In the genomic region with DNA sequence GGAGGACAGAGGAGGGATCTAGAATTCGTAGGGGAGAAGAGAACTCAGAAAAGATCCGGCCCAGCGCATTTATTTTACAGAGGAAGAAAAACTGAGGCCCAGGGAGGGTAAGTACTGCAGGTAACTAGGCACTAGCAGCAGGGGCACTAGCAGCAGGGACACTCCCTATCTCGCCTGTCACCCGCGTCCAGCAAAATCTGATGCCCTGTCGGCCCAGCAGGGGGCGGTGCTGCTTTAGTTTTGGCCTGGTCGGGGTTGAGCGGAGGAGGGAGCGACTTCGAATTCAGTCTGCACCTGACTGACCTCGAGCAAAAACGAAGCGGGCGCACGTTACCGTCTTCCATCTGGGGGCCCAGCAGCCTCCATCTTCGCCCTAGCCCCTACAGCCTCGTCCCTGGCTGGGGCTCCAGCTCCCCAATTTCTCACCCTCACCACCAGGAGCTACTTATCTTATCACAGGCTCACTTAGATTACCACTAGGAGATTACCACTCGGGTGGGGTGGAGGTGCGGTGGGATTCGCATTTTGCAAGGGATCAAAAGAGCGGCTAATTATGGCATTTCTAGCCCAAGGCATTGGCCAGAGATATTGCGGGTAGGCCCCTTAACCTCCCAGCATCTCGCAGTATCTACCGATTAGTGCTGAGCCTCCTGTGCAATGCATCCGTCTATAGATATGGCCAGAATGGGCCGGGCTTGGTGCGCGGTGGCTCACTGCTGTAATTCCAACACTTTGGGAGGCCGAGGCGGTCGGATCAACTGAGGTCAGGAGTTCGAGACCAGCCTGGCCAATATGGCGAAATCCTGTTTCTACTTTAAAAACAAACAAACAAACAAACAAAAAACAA, we compare ENCODE assay signal across 8 cellular contexts. TPM values are rescaled to one million over a fixed set of nuclear protein-coding genes. Genes with fewer than 3 reads are reported as not detected.
A peak's percentile ranks its signal among the peaks of the same experiment; 100 is the strongest.
DNase-seq lines count a peak whose midpoint lies in the region; ATAC-seq and TF ChIP-seq lines count a peak whose summit lies in the region.

No MANE protein-coding gene starts in this region.

- no peaks in the 10 kb centered on the region for H3K9me3 Mint-ChIP-seq in activated T-helper 1 cell treated with anti-CD3 and anti-CD28 coated beads, Interleukin-12 subunit alpha, Interleukin-12 subunit beta, Interleukin-2, Interleukin-4 antibody, amounts not matched to agents 30 ng/mL and 10 ng/mL and 1 ng/mL, durations not matched to agents 14 hours and 24 hours and 36 hours
- no peaks in the 10 kb centered on the region for H3K9me3 Mint-ChIP-seq in naive thymus-derived CD4-positive, alpha-beta T cell
- no peaks in the 10 kb centered on the region for H3K9me3 Mint-ChIP-seq in stimulated activated effector memory CD8-positive, alpha-beta T cell treated with anti-CD3 and anti-CD28 coated beads, Interleukin-12 subunit alpha, Interleukin-12 subunit beta, amount 100 ng/mL, for 72 hours

- H3K9me3 ChIP-seq in Karpas-422 (ENCODE audit: low read length): no peaks in the 10 kb centered on the region
- no peaks in the 10 kb centered on the region for H3K9me3 ChIP-seq in Peyer's patch
- H3K9me3 ChIP-seq in naive thymus-derived CD4-positive, alpha-beta T cell (ENCODE audit: control insufficient read depth in 2 of 3, low read length in 3 of 3): no peaks in the 10 kb centered on the region

- no peaks in the 10 kb centered on the region for H3K79me2 ChIP-seq in Karpas-422 (ENCODE audit: low read length)

- H3K4me3 ChIP-seq in Karpas-422 (ENCODE audit: low read length) (peak overlapping the region; percentile 59), Peyer's patch (peak overlapping the region; percentile 25 to 65 (median 48)), fibroblast of mammary gland (ENCODE audit: control insufficient read depth, low read depth, low read length) (peak overlapping the region; percentile 39)
- peak overlapping the region; percentile 46 for H3K4me3 ChIP-seq in naive thymus-derived CD4-positive, alpha-beta T cell (ENCODE audit: low read length)

- H4K20me1 ChIP-seq in Karpas-422 (ENCODE audit: insufficient read depth, low read depth, low read length): no peaks in the 10 kb centered on the region

- intact Hi-C loops in activated T-helper 1 cell treated with anti-CD3 and anti-CD28 coated beads, Interleukin-12 subunit alpha, Interleukin-12 subunit beta, Interleukin-2, Interleukin-4 antibody, amounts not matched to agents 30 ng/mL and 10 ng/mL and 1 ng/mL, durations not matched to agents 14 hours and 24 hours and 36 hours (cut with micrococcal nuclease): loop anchor here (2.0 kb wide), 1 partner anchor 408 kb away; no protein-coding TSS in a partner anchor
- intact Hi-C loops in naive thymus-derived CD4-positive, alpha-beta T cell (cut with micrococcal nuclease): loop anchor here (1.0 to 2.0 kb wide), 2 partner anchors 44 kb away; no protein-coding TSS in a partner anchor

- H3K36me3 ChIP-seq in Karpas-422 (ENCODE audit: insufficient read depth, low read length) (no peaks in the 10 kb centered on the region), Peyer's patch (no peaks in the 10 kb centered on the region)
- no peaks in the 10 kb centered on the region for H3K36me3 ChIP-seq in naive thymus-derived CD4-positive, alpha-beta T cell (ENCODE audit: control insufficient read depth in 2 of 3, insufficient read depth in 3 of 3, low read length in 3 of 3)

- POLR2A ChIA-PET in naive thymus-derived CD4-positive, alpha-beta T cell (lab: Charles Lee): no interaction called here

- no peaks in the 10 kb centered on the region for H3K9me2 ChIP-seq in Karpas-422 (replicated peaks; ENCODE audit: insufficient read depth, low read length)

- peaks cover 15% of the 10 kb centered on the region for H3K4me1 ChIP-seq in Karpas-422 (ENCODE audit: low read length)
- H3K4me1 ChIP-seq in Peyer's patch: peaks cover 0 to 19% (median 2%) of the 10 kb centered on the region in 4 donors
- H3K4me1 ChIP-seq in naive thymus-derived CD4-positive, alpha-beta T cell (ENCODE audit: control insufficient read depth in 2 of 2, insufficient read depth in 2 of 2, low read length in 2 of 2): peaks cover 17 to 42% of the 10 kb centered on the region in 2 donors

- no peak overlapping the region for H3K27ac Mint-ChIP-seq in activated T-helper 1 cell treated with anti-CD3 and anti-CD28 coated beads, Interleukin-12 subunit alpha, Interleukin-12 subunit beta, Interleukin-2, Interleukin-4 antibody, amounts not matched to agents 30 ng/mL and 10 ng/mL and 1 ng/mL, durations not matched to agents 14 hours and 24 hours and 36 hours
- H3K27ac Mint-ChIP-seq in naive thymus-derived CD4-positive, alpha-beta T cell: peak overlapping the region in 1 of 9 donors; percentile 28
- peak overlapping the region; percentile 96 for H3K27ac Mint-ChIP-seq in stimulated activated effector memory CD8-positive, alpha-beta T cell treated with anti-CD3 and anti-CD28 coated beads, Interleukin-12 subunit alpha, Interleukin-12 subunit beta, amount 100 ng/mL, for 72 hours

- H3K27ac ChIP-seq in Karpas-422 (ENCODE audit: low read length): no peak overlapping the region
- peak overlapping the region; percentile 26 to 53 (median 39) for H3K27ac ChIP-seq in Peyer's patch
- H3K27ac ChIP-seq in naive thymus-derived CD4-positive, alpha-beta T cell (ENCODE audit: low read depth, low read length): no peak overlapping the region

- peak; percentile 74 to 98 (median 92) for TF ChIP-seq CTCF in Peyer's patch (IDR thresholded peaks at IDR 0.05)
- TF ChIP-seq CTCF in fibroblast of mammary gland (conservative IDR thresholded peaks at IDR 0.05; ENCODE audit: control insufficient read depth, insufficient read depth, low read depth, low read length): peak; percentile 83

- ATAC-seq in GM21825 (IDR thresholded peaks at IDR 0.05; ENCODE audit: unreplicated experiment): peak; percentile 96
- peak; percentile 95 for ATAC-seq in naive thymus-derived CD4-positive, alpha-beta T cell
- ATAC-seq in stimulated activated effector memory CD8-positive, alpha-beta T cell treated with anti-CD3 and anti-CD28 coated beads, Interleukin-12 subunit alpha, Interleukin-12 subunit beta, amount 100 ng/mL, for 72 hours: peak; percentile 88

- no peak for TF ChIP-seq POLR2A in Peyer's patch (IDR thresholded peaks at IDR 0.05)

- no peaks in the 10 kb centered on the region for H3K36me3 Mint-ChIP-seq in activated T-helper 1 cell treated with anti-CD3 and anti-CD28 coated beads, Interleukin-12 subunit alpha, Interleukin-12 subunit beta, Interleukin-2, Interleukin-4 antibody, amounts not matched to agents 30 ng/mL and 10 ng/mL and 1 ng/mL, durations not matched to agents 14 hours and 24 hours and 36 hours (ENCODE audit: low read depth)
- H3K36me3 Mint-ChIP-seq in naive thymus-derived CD4-positive, alpha-beta T cell: no peaks in the 10 kb centered on the region
- peaks cover 58% of the 10 kb centered on the region for H3K36me3 Mint-ChIP-seq in stimulated activated effector memory CD8-positive, alpha-beta T cell treated with anti-CD3 and anti-CD28 coated beads, Interleukin-12 subunit alpha, Interleukin-12 subunit beta, amount 100 ng/mL, for 72 hours

- H3K27me3 ChIP-seq in Karpas-422 (ENCODE audit: low read length): no peaks in the 10 kb centered on the region
- H3K27me3 ChIP-seq in Peyer's patch: peaks cover 0 to 11% of the 10 kb centered on the region in 2 donors
- no peaks in the 10 kb centered on the region for H3K27me3 ChIP-seq in naive thymus-derived CD4-positive, alpha-beta T cell (ENCODE audit: control insufficient read depth in 2 of 2, insufficient read depth in 2 of 2, low read length in 2 of 2)

- H3K4me3 Mint-ChIP-seq in activated T-helper 1 cell treated with anti-CD3 and anti-CD28 coated beads, Interleukin-12 subunit alpha, Interleukin-12 subunit beta, Interleukin-2, Interleukin-4 antibody, amounts not matched to agents 30 ng/mL and 10 ng/mL and 1 ng/mL, durations not matched to agents 14 hours and 24 hours and 36 hours: peak overlapping the region; percentile 87
- H3K4me3 Mint-ChIP-seq in naive thymus-derived CD4-positive, alpha-beta T cell: peak overlapping the region; percentile 70 to 94 (median 88)
- H3K4me3 Mint-ChIP-seq in stimulated activated effector memory CD8-positive, alpha-beta T cell treated with anti-CD3 and anti-CD28 coated beads, Interleukin-12 subunit alpha, Interleukin-12 subunit beta, amount 100 ng/mL, for 72 hours: peak overlapping the region; percentile 83

- peaks cover 27% of the 10 kb centered on the region for H3K4me1 Mint-ChIP-seq in activated T-helper 1 cell treated with anti-CD3 and anti-CD28 coated beads, Interleukin-12 subunit alpha, Interleukin-12 subunit beta, Interleukin-2, Interleukin-4 antibody, amounts not matched to agents 30 ng/mL and 10 ng/mL and 1 ng/mL, durations not matched to agents 14 hours and 24 hours and 36 hours (ENCODE audit: low read depth)
- H3K4me1 Mint-ChIP-seq in naive thymus-derived CD4-positive, alpha-beta T cell: peaks cover 6 to 30% (median 21%) of the 10 kb centered on the region in 7 donors
- H3K4me1 Mint-ChIP-seq in stimulated activated effector memory CD8-positive, alpha-beta T cell treated with anti-CD3 and anti-CD28 coated beads, Interleukin-12 subunit alpha, Interleukin-12 subunit beta, amount 100 ng/mL, for 72 hours: peaks cover 48% of the 10 kb centered on the region

- peaks cover 45% of the 10 kb centered on the region for H3K27me3 Mint-ChIP-seq in activated T-helper 1 cell treated with anti-CD3 and anti-CD28 coated beads, Interleukin-12 subunit alpha, Interleukin-12 subunit beta, Interleukin-2, Interleukin-4 antibody, amounts not matched to agents 30 ng/mL and 10 ng/mL and 1 ng/mL, durations not matched to agents 14 hours and 24 hours and 36 hours (ENCODE audit: insufficient read depth)
- H3K27me3 Mint-ChIP-seq in naive thymus-derived CD4-positive, alpha-beta T cell: peaks cover 39 to 64% (median 45%) of the 10 kb centered on the region in 5 donors

- peak overlapping the region; percentile 44; the same call in 1 of the 2 replicates for H2AFZ ChIP-seq in Karpas-422 (ENCODE audit: low read length)

- CTCF ChIA-PET in naive thymus-derived CD4-positive, alpha-beta T cell (lab: Charles Lee): interaction anchor here (0.6 to 1.7 kb wide), 5 partner anchors 10 to 425 kb away, joined by 3 to 8 read pairs (median 5); no protein-coding TSS in a partner anchor

- H3K4me2 ChIP-seq in Karpas-422 (ENCODE audit: low read depth, low read length, poor library complexity, severe bottlenecking): peak overlapping the region; percentile 64

- peak; percentile 97 for DNase-seq in DMS53 (lab: John Stamatoyannopoulos, UW)
- DNase-seq in Karpas-422: peak; percentile 96
- peak; percentile 81 to 97 (median 94) for DNase-seq in Peyer's patch
- DNase-seq in activated T-helper 1 cell treated with anti-CD3 and anti-CD28 coated beads, Interleukin-12 subunit alpha, Interleukin-12 subunit beta, Interleukin-2, Interleukin-4 antibody, amounts not matched to agents 30 ng/mL and 10 ng/mL and 1 ng/mL, durations not matched to agents 14 hours and 24 hours and 36 hours (ENCODE audit: low spot score): peak; percentile 86
- peak; percentile 72 for DNase-seq in fibroblast of mammary gland (ENCODE audit: low read depth)
- DNase-seq in naive thymus-derived CD4-positive, alpha-beta T cell: peak; percentile 78 to 94 (median 88)
- DNase-seq in stimulated activated effector memory CD8-positive, alpha-beta T cell treated with anti-CD3 and anti-CD28 coated beads, Interleukin-12 subunit alpha, Interleukin-12 subunit beta, amount 100 ng/mL, for 72 hours (ENCODE audit: low spot score in 2 of 2): peak; percentile 96 to 99

- peak overlapping the region; percentile 38 for H3K9ac ChIP-seq in Karpas-422 (ENCODE audit: low read length)

RNA-seq across cellular contexts. Expression of a gene that starts 17.8 kb away (rescaled TPM):
- not detected in 2 replicates for total RNA-seq in Karpas-422 (2014; rRNA removed; shearing (Covaris generic); ENCODE audit: low replicate concordance)
- 1 to 10 TPM; 3.4 to 8.9 (median 4.8) TPM for total RNA-seq in Peyer's patch
- 2.2 and 2.4 TPM in 2 replicates for total RNA-seq in activated T-helper 1 cell treated with anti-CD3 and anti-CD28 coated beads, Interleukin-12 subunit alpha, Interleukin-12 subunit beta, Interleukin-2, Interleukin-4 antibody, amounts not matched to agents 30 ng/mL and 10 ng/mL and 1 ng/mL, durations not matched to agents 14 hours and 24 hours and 36 hours
- total RNA-seq in naive thymus-derived CD4-positive, alpha-beta T cell: 10 to 100 TPM in 1 of 5 experiments, 1 to 10 TPM in 4; 1.4 to 56.0 (median 2.0) TPM
- polyA plus RNA-seq in naive thymus-derived CD4-positive, alpha-beta T cell: under 1 TPM; 0.16 to 0.76 TPM

RNA-seq across cellular contexts. Expression of a gene that starts 53.1 kb away (rescaled TPM):
- total RNA-seq in Karpas-422 (2014; rRNA removed; shearing (Covaris generic); ENCODE audit: low replicate concordance): not detected in 2 replicates
- total RNA-seq in Peyer's patch: 10 to 100 TPM in 3 of 4 donors, 1 to 10 TPM in 1; 3.8 to 30.5 (median 21.6) TPM
- 0.86 and 1.5 TPM in 2 replicates for total RNA-seq in activated T-helper 1 cell treated with anti-CD3 and anti-CD28 coated beads, Interleukin-12 subunit alpha, Interleukin-12 subunit beta, Interleukin-2, Interleukin-4 antibody, amounts not matched to agents 30 ng/mL and 10 ng/mL and 1 ng/mL, durations not matched to agents 14 hours and 24 hours and 36 hours
- total RNA-seq in naive thymus-derived CD4-positive, alpha-beta T cell: 10 to 100 TPM in 1 of 5 experiments, 1 to 10 TPM in 4; 1.1 to 23.7 (median 2.0) TPM
- polyA plus RNA-seq in naive thymus-derived CD4-positive, alpha-beta T cell: 1 to 10 TPM; 2.4 to 7.3 TPM

Comparison
In these comparisons a context has a peak if more than half of its experiments do, and no peak if none do; other contexts are left out.
1. H3K27ac ChIP-seq: peak in Peyer's patch (4 of 4); none in Karpas-422 (single experiment) and naive thymus-derived CD4-positive, alpha-beta T cell (single experiment).
2. Peak in every context shown above with its lines, with median percentiles within 50 percentile points of each other: DNase-seq, ATAC-seq, H3K4me3 ChIP-seq and H3K4me3 Mint-ChIP-seq.